ENCODE assay signal across 8 cellular contexts in genomic region chr15:70478251-70478990, GRCh38.
DNase-seq lines count a peak whose midpoint lies in the region; ATAC-seq and TF ChIP-seq lines count a peak whose summit lies in the region.
"Had no signal": no experiment of that assay in that cellular context is flagged by ENCODE, and none has a peak within 500 bp of the region (broad histone marks: within the 10 kb centered on the region; RNA-seq: fewer than 3 reads in every experiment).

No MANE protein-coding gene starts in this region.

- H3K4me3 Mint-ChIP-seq in natural killer cell treated with Interleukin-12 subunit alpha and Interleukin-12 subunit beta and Interleukin-15 and Interleukin-18, amount 100 ng/mL, for 72 hours: peak overlapping the region; percentile 63

- ATAC-seq in GM18517 (IDR thresholded peaks at IDR 0.05; ENCODE audit: unreplicated experiment) (peak; percentile 42), GM21360 (IDR thresholded peaks at IDR 0.05; ENCODE audit: unreplicated experiment) (no peak)
- no peak for ATAC-seq in natural killer cell treated with Interleukin-12 subunit alpha and Interleukin-12 subunit beta and Interleukin-15 and Interleukin-18, amount 100 ng/mL, for 72 hours

- H3K27ac ChIP-seq in Peyer's patch (peak overlapping the region in 1 of 4 donors; percentile 42), RWPE1 (no peak overlapping the region)

- peak overlapping the region in 1 of 2 donors; percentile 40 for H3K27ac Mint-ChIP-seq in natural killer cell treated with Interleukin-12 subunit alpha and Interleukin-12 subunit beta and Interleukin-15 and Interleukin-18, amount 100 ng/mL, for 72 hours
- H3K27ac Mint-ChIP-seq: progenitor cell of endocrine pancreas had no signal

- peaks cover 0 to 22% (median 9%) of the 10 kb centered on the region in 4 donors for H3K4me1 ChIP-seq in Peyer's patch

- H3K36me3 ChIP-seq in Peyer's patch: no peaks in the 10 kb centered on the region

- no peaks in the 10 kb centered on the region for H3K27me3 ChIP-seq in Peyer's patch

- H3K36me3 Mint-ChIP-seq in natural killer cell treated with Interleukin-12 subunit alpha and Interleukin-12 subunit beta and Interleukin-15 and Interleukin-18, amount 100 ng/mL, for 72 hours: peaks cover 12% of the 10 kb centered on the region

- CTCF ChIA-PET in HEK293T (lab: Yijun Ruan, JAX): no interaction called here
- CTCF ChIA-PET in RWPE1 (lab: Yijun Ruan, JAX): no interaction called here

- no peak overlapping the region for H3K4me3 ChIP-seq in Peyer's patch

- H3K9me3 Mint-ChIP-seq in natural killer cell treated with Interleukin-12 subunit alpha and Interleukin-12 subunit beta and Interleukin-15 and Interleukin-18, amount 100 ng/mL, for 72 hours: no peaks in the 10 kb centered on the region

- no peak for TF ChIP-seq CTCF in Peyer's patch (IDR thresholded peaks at IDR 0.05)
- TF ChIP-seq CTCF in RWPE1 (conservative IDR thresholded peaks at IDR 0.05; ENCODE audit: low read depth): no peak

- peaks cover 31 to 38% of the 10 kb centered on the region in 2 donors for H3K27me3 Mint-ChIP-seq in natural killer cell treated with Interleukin-12 subunit alpha and Interleukin-12 subunit beta and Interleukin-15 and Interleukin-18, amount 100 ng/mL, for 72 hours

- TF ChIP-seq POLR2A in Peyer's patch (IDR thresholded peaks at IDR 0.05): no peak

- H3K4me1 Mint-ChIP-seq in natural killer cell treated with Interleukin-12 subunit alpha and Interleukin-12 subunit beta and Interleukin-15 and Interleukin-18, amount 100 ng/mL, for 72 hours (ENCODE audit: low read depth in 2 of 2): peaks cover 42 to 63% of the 10 kb centered on the region in 2 donors

- no peaks in the 10 kb centered on the region for H3K9me3 ChIP-seq in Peyer's patch

- no peak for DNase-seq in HEK293T (ENCODE audit: extremely low spot score)
- peak; percentile 46 to 76 (median 70) for DNase-seq in Peyer's patch
- peak; percentile 54 for DNase-seq in natural killer cell treated with Interleukin-12 subunit alpha and Interleukin-12 subunit beta and Interleukin-15 and Interleukin-18, amount 100 ng/mL, for 72 hours (ENCODE audit: low spot score)
- DNase-seq in RWPE1 (ENCODE audit: low spot score): no peak
- no peak for DNase-seq in NCI-H1092 (lab: John Stamatoyannopoulos, UW)

- POLR2A ChIA-PET in HEK293T (lab: Yijun Ruan, JAX): no interaction called here
- POLR2A ChIA-PET in RWPE1 (lab: Yijun Ruan, JAX; ENCODE audit: low non-redundant PET): no interaction called here

TF ChIP-seq in HEK293T, 16 proteins besides CTCF, POLR2A, EP300 and RAD21:
- no peak for TF ChIP-seq BHLHE40 (IDR thresholded peaks at IDR 0.05; ENCODE audit: borderline replicate concordance)
- no peak for TF ChIP-seq LEF1 (IDR thresholded peaks at IDR 0.05; ENCODE audit: borderline replicate concordance)
- TF ChIP-seq L3MBTL2 (conservative IDR thresholded peaks at IDR 0.05): peak; percentile 84
- TF ChIP-seq PKNOX1 (IDR thresholded peaks at IDR 0.05): peak; percentile 84

Comparison
In these comparisons a context has a peak if more than half of its experiments do, and no peak if none do; other contexts are left out.
1. DNase-seq: peak in Peyer's patch (3 of 3) and natural killer cell treated with Interleukin-12 subunit alpha and Interleukin-12 subunit beta and Interleukin-15 and Interleukin-18, amount 100 ng/mL, for 72 hours (single experiment); none in HEK293T (single experiment), RWPE1 (single experiment) and NCI-H1092 (single experiment).